ENCODE assay signal across 9 cellular contexts in genomic region chr3:125916376-125916978, GRCh38. TPM values are rescaled to one million over a fixed set of nuclear protein-coding genes. Genes with fewer than 3 reads are reported as not detected.
DNase-seq lines count a peak whose midpoint lies in the region; ATAC-seq and TF ChIP-seq lines count a peak whose summit lies in the region.
"Had no signal": no experiment of that assay in that cellular context is flagged by ENCODE, and none has a peak within 500 bp of the region (broad histone marks: within the 10 kb centered on the region; RNA-seq: fewer than 3 reads in every experiment).

No MANE protein-coding gene starts in this region.

- H3K4me1 ChIP-seq in SJSA1 (replicated peaks) (peaks cover 6% of the 10 kb centered on the region), prostate gland (replicated peaks) (no peaks in the 10 kb centered on the region)

- intact Hi-C loops in left ventricle myocardium superior (cut with micrococcal nuclease) = no loop called here
- intact Hi-C loops in prostate gland (cut with DNase I) = no loop called here

- TF ChIP-seq CTCF in NB4 (IDR thresholded peaks at IDR 0.05; ENCODE audit: low read depth, low read length) (no peak), prostate gland (IDR thresholded peaks at IDR 0.05) (peak in 2 of 4 experiments; percentile 59 to 64)

- peak overlapping the region; percentile 62 for H3K4me3 ChIP-seq in NB4 (ENCODE audit: low read depth, low read length)
- H3K4me3 ChIP-seq in SJSA1 = peak overlapping the region; percentile 48
- peak overlapping the region; percentile 69 to 71 for H3K4me3 ChIP-seq in prostate gland

- ATAC-seq in HG02623 (IDR thresholded peaks at IDR 0.05; ENCODE audit: unreplicated experiment) (peak; percentile 77), left ventricle myocardium superior (peak; percentile 99)

- no peaks in the 10 kb centered on the region for H3K9me3 ChIP-seq in SJSA1 (replicated peaks)
- no peaks in the 10 kb centered on the region for H3K9me3 ChIP-seq in prostate gland

- TF ChIP-seq POLR2A in NB4 (IDR thresholded peaks at IDR 0.05; ENCODE audit: extremely low read depth, insufficient read length) (peak; percentile 26), prostate gland (IDR thresholded peaks at IDR 0.05) (peak; percentile 34)

- DNase-seq in DMS153 treated with DMSO at 0.1 percent for 48 hours (lab: John Stamatoyannopoulos, UW; ENCODE audit: unreplicated experiment) (peak; percentile 57), DMS153 (lab: John Stamatoyannopoulos, UW) (no peak), NB4 (ENCODE audit: low read depth) (peak; percentile 92), SJSA1 (ENCODE audit: low read depth in 1 of 2, low spot score in 2 of 2) (peak in 1 of 2 experiments; percentile 76), anterior cingulate cortex (lab: John Stamatoyannopoulos, UW) (peak in 55 of 58 donors; percentile 39 to 100 (median 97)), left ventricle myocardium superior (peak; percentile 100), prostate gland (ENCODE audit: low spot score) (peak; percentile 98)

- H3K27ac ChIP-seq in SJSA1 = peak overlapping the region; percentile 53
- peak overlapping the region; percentile 88 to 94 for H3K27ac ChIP-seq in prostate gland
- H3K27ac ChIP-seq: 22Rv1 had no signal

- no peaks in the 10 kb centered on the region for H3K27me3 ChIP-seq in SJSA1 (replicated peaks)
- H3K27me3 ChIP-seq in prostate gland (replicated peaks; ENCODE audit: insufficient read depth) = no peaks in the 10 kb centered on the region

- H3K36me3 ChIP-seq in SJSA1 = no peaks in the 10 kb centered on the region
- H3K36me3 ChIP-seq in prostate gland = no peaks in the 10 kb centered on the region

- WGBS in prostate gland = 0% methylated on average over 15 of the region's 58 CpGs

RNA-seq across cellular contexts. Expression of gene ROPN1B, which starts 52.5 kb away (rescaled TPM):
- total RNA-seq in SJSA1 (2014; rRNA removed; shearing (Covaris generic)) = not detected in 2 replicates
- total RNA-seq in left ventricle myocardium superior (3.7 TPM), prostate gland (10 to 100 TPM in 1 of 2 donors, 1 to 10 TPM in 1; 2.2 to 27.8 TPM)
